21 cellular contexts compared by ENCODE assay signal in the genomic region with DNA sequence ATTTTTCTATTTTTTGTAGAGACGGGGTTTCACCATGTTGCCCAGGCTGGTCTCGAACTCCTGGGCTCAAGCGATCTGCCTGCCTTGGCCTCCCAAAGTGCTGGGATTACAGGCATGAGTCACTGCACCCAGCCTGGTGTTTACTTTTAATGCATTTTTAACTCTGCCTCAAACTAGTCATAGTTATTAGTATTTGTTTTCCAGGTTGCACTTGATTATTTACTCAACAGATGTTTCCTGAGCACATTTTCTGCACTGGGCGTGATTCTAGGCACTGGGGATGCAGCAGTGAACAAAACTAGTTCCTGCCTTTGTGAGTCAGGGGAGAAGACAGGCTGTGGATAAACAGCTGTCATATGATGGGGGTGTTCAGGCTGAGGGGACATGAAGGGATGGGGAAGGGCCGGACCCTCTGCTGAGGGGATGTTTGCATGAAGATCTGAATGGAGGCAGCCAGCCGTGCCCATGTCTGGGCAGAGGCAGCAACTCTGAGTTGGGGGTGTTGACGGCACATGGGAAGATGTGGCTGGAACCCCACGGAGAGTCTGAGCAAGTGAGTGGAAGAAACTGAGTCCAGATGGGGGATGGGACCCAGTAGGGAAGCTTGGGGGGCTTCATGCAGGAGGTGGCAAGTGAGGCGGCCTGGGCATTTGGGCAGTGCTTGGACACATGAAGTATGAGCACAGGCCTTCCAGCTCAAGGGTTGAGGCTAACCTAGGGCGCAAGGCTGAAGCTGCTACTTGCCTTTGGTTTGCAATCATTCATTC. TPM values are rescaled to one million over a fixed set of nuclear protein-coding genes. Genes with fewer than 3 reads are reported as not detected.
DNase-seq lines count a peak whose midpoint lies in the region; ATAC-seq and TF ChIP-seq lines count a peak whose summit lies in the region.
"Had no signal": no experiment of that assay in that cellular context is flagged by ENCODE, and none has a peak within 500 bp of the region (broad histone marks: within the 10 kb centered on the region; RNA-seq: fewer than 3 reads in every experiment).

No MANE protein-coding gene starts in this region.

- intact Hi-C loops in PC-3 (cut with micrococcal nuclease): no loop called here

- no peaks in the 10 kb centered on the region for H3K4me1 ChIP-seq in PC-3 (ENCODE audit: insufficient read depth, low read length)
- H3K4me1 ChIP-seq: breast epithelium, gastrocnemius medialis had no signal

- H3K27me3 ChIP-seq in PC-3 (ENCODE audit: low read length): no peaks in the 10 kb centered on the region
- no peaks in the 10 kb centered on the region for H3K27me3 ChIP-seq in WERI-Rb-1 (ENCODE audit: insufficient read depth, low read depth, severe bottlenecking)
- H3K27me3 ChIP-seq: breast epithelium had no signal

- peak; percentile 82 for ATAC-seq in PC-3
- ATAC-seq: gastrocnemius medialis, natural killer cell had no signal

- H3K9me3 ChIP-seq in PC-3 (ENCODE audit: low read length): no peaks in the 10 kb centered on the region
- H3K9me3 ChIP-seq in WERI-Rb-1 (ENCODE audit: severe bottlenecking): no peaks in the 10 kb centered on the region
- H3K9me3 ChIP-seq: breast epithelium, gastrocnemius medialis had no signal

- no TSS peak for BruUV-seq in PC-3 (replicated peaks; lab: Mats Ljungman, UMichigan)

- H3K27ac ChIP-seq in PC-3 (ENCODE audit: low read length): no peak overlapping the region
- H3K27ac ChIP-seq in WERI-Rb-1: no peak overlapping the region
- H3K27ac ChIP-seq: breast epithelium, gastrocnemius medialis had no signal

- H3K79me2 ChIP-seq in PC-3 (ENCODE audit: low read length): no peaks in the 10 kb centered on the region

- H3K4me2 ChIP-seq in PC-3 (ENCODE audit: low read length): no peak overlapping the region

- no peak overlapping the region for H3K9ac ChIP-seq in PC-3 (ENCODE audit: low read length)

- H3K36me3 ChIP-seq in PC-3 (ENCODE audit: low read depth, low read length): no peaks in the 10 kb centered on the region
- no peaks in the 10 kb centered on the region for H3K36me3 ChIP-seq in WERI-Rb-1
- H3K36me3 ChIP-seq: breast epithelium, gastrocnemius medialis had no signal

- no peak for TF ChIP-seq CTCF in PC-3 (conservative IDR thresholded peaks at IDR 0.05; ENCODE audit: low read depth, low read length)
- TF ChIP-seq CTCF in WERI-Rb-1 (IDR thresholded peaks at IDR 0.05; ENCODE audit: low read depth, low read length): no peak
- no peak for TF ChIP-seq CTCF in GM13976 (IDR thresholded peaks at IDR 0.05; ENCODE audit: borderline replicate concordance, control extremely low read depth, extremely low read depth, insufficient read depth, missing control alignments)

- no peaks in the 10 kb centered on the region for H4K20me1 ChIP-seq in PC-3 (ENCODE audit: low read length)

- in situ Hi-C loops in GM13976 (cut with MboI; ENCODE audit: low sequenced_read_pairs, unreplicated experiment): no loop called here

- H3K4me3 ChIP-seq in PC-3 (ENCODE audit: low read length) (no peak overlapping the region), WERI-Rb-1 (ENCODE audit: low read depth, low read length) (no peak overlapping the region)
- H3K4me3 ChIP-seq: breast epithelium, gastrocnemius medialis had no signal

- H2AFZ ChIP-seq in PC-3 (ENCODE audit: low read length): no peak overlapping the region

- CTCF ChIA-PET in PC-3 (lab: Charles Lee): no interaction called here

- no peaks in the 10 kb centered on the region for H3K9me2 ChIP-seq in PC-3 (replicated peaks; ENCODE audit: low read length)

- POLR2A ChIA-PET in PC-3 (lab: Charles Lee; ENCODE audit: unreplicated experiment): no interaction called here

- DNase-seq in NCI-H1092 treated with DMSO at 0.1 percent for 48 hours (lab: John Stamatoyannopoulos, UW) (peak; percentile 27), NCI-H1092 (lab: John Stamatoyannopoulos, UW) (no peak), HCEC 1CT (peak; percentile 21), PC-3 (peak; percentile 48), lung microvascular endothelial cell (ENCODE audit: low read depth in 2 of 2) (peak; percentile 30 to 70), WERI-Rb-1 (no peak), GM13976 (ENCODE audit: low spot score) (no peak)
- DNase-seq in stimulated activated CD4-positive, alpha-beta T cell treated with anti-CD3 and anti-CD28 coated beads, Interleukin-15, amount 100 ng/mL, for 24 hours: no peak
- DNase-seq: 8988T; activated CD4-positive, alpha-beta T cell treated with anti-CD3 and anti-CD28 coated beads, Interleukin-2, amount 10 ng/mL, durations not matched to agents 7 days and 5 days; activated CD8-positive, alpha-beta memory T cell treated with anti-CD3 and anti-CD28 coated beads, Interleukin-2, amount 50 U/mL, for 4 hours; activated gamma-delta T cell; gastrocnemius medialis; natural killer cell; SIG-M5; small intestine; stimulated activated CD4-positive, alpha-beta T cell treated with anti-CD3 and anti-CD28 coated beads, Interleukin-4, amount 100 ng/mL, for 4 hours; T-helper 1 cell had no signal

- no peaks in the 10 kb centered on the region for H3F3A ChIP-seq in PC-3 (ENCODE audit: low read length, unreplicated experiment)

RNA-seq across cellular contexts. Expression of gene MPPED1, which starts 34.4 kb away (rescaled TPM):
- total RNA-seq in PC-3 (2014; rRNA removed): not detected in 2 replicates
- total RNA-seq in lung microvascular endothelial cell: under 0.01 TPM in 1 of 2 replicates, not detected in the other
- total RNA-seq: activated CD4-positive, alpha-beta T cell treated with anti-CD3 and anti-CD28 coated beads, Interleukin-2, amount 10 ng/mL, durations not matched to agents 7 days and 5 days; epithelial cell of proximal tubule; gastrocnemius medialis; natural killer cell; NCI-H460 had no signal

Comparison
In these comparisons a context has a peak if more than half of its experiments do, and no peak if none do; other contexts are left out.
1. DNase-seq: peak in NCI-H1092 treated with DMSO at 0.1 percent for 48 hours (single experiment), HCEC 1CT (single experiment), PC-3 (single experiment) and lung microvascular endothelial cell (2 of 2); none in NCI-H1092 (single experiment), stimulated activated CD4-positive, alpha-beta T cell treated with anti-CD3 and anti-CD28 coated beads, Interleukin-15, amount 100 ng/mL, for 24 hours (single experiment), WERI-Rb-1 (single experiment) and GM13976 (single experiment).